Comparison of ENCODE assay signal across 8 cellular contexts in the genomic region with DNA sequence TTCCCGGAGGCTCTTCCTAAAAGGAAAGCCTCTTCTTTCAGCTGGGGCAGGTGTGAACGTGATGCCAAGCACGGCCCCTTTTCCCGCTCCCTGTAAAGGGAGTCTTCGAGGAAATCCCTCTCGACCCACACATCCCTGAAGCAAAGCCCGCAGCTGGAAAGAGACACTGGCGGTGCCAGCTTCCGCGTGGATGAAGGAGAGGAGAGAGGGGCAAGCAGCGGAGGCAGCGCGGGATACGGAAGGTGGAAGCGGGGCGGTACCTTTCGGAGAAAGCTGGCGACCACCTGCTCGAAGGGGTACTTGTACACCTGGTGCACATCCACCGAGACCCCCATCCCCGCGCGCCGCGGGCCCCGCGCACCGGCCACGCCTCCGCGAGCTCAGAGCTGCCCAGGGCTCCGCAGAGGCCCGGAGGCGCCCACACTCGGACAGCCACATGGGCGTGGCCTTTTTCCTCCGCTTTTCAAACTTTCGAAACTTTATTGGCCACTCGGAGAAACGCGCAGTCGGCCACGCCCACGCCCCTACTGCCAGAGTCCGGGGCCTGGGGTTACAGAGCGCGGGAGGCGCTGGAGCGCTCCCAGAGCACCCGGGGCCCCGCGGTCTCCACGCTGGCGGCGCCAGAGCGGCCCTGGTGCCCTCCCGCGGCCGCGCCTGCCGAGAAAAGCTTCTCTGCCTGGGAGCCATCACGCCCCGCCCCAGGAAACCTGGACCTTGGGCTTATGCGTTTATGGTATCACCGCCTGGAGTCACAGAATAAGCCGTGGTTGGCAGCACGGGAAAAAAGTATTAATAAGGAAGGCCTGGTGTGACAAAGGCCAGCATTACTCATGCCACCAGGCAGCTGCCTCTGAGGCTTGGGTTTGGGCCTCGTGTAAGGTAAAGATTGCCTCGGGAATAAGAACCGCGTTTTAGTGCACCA. TPM values are rescaled to one million over a fixed set of nuclear protein-coding genes. Genes with fewer than 3 reads are reported as not detected.
DNase-seq lines count a peak whose midpoint lies in the region; ATAC-seq and TF ChIP-seq lines count a peak whose summit lies in the region.

A gene (minus strand): TSS at position 426 of the 922 bp plus-strand sequence. CDS start 91 bp downstream, at position 335.

- peak within 1 kb of the TSS; percentile 82 for H3K4me3 ChIP-seq in GM23248
- peak within 1 kb of the TSS; percentile 61 for H3K4me3 ChIP-seq in urinary bladder (ENCODE audit: low read depth, low read length)

- peak within 1 kb of the TSS; percentile 80 for H3K4me2 ChIP-seq in GM23248 (ENCODE audit: unreplicated experiment)

- no peaks in the 10 kb centered on the region for H3K79me2 ChIP-seq in GM23248 (ENCODE audit: insufficient read depth)

- WGBS in GM23248 (ENCODE audit: low coverage in 1 of 2, low lambda C conversion rate in 2 of 2, missing lambda C conversion rate in 2 of 2), 2 experiments = 1% methylated on average over 65 to 71 of the region's 71 CpGs
- under 1% methylated on average over 71 of the region's 71 CpGs for WGBS in urinary bladder

- H2AFZ ChIP-seq in GM23248 = peak within 1 kb of the TSS; percentile 94

- H3F3A ChIP-seq in GM23248 (ENCODE audit: insufficient read depth) = peaks cover 6% of the 10 kb centered on the region

- H4K20me1 ChIP-seq in GM23248 (ENCODE audit: insufficient read depth) = no peaks in the 10 kb centered on the region; the same call in 1 of the 2 replicates

- H3K27me3 ChIP-seq in GM23248 (replicated peaks; ENCODE audit: insufficient read depth) = no peaks in the 10 kb centered on the region

- H3K9ac ChIP-seq in GM23248 = peak within 1 kb of the TSS; percentile 82

- TF ChIP-seq RAD21 in Ishikawa (IDR thresholded peaks at IDR 0.05; ENCODE audit: low read depth) = peak; percentile 8; the same call in 1 of the 2 replicates

- peaks cover 5% of the 10 kb centered on the region; the same call in 1 of the 2 replicates for H3K4me1 ChIP-seq in GM23248 (ENCODE audit: insufficient read depth)
- peaks cover 1% of the 10 kb centered on the region for H3K4me1 ChIP-seq in urinary bladder (ENCODE audit: insufficient read depth)

- in situ Hi-C loops in GM23248 (cut with MboI) = no loop called here

- peak; percentile 95 for DNase-seq in EL
- peak; percentile 95 for DNase-seq in GM23248
- DNase-seq in amygdala (lab: John Stamatoyannopoulos, UW) = peak in 53 of 56 donors; percentile 15 to 83 (median 56)
- DNase-seq in left ventricle myocardium superior = peak; percentile 94
- peak; percentile 67 for DNase-seq in pons (ENCODE audit: low spot score)

- H3K27ac ChIP-seq in GM23248 (peak within 1 kb of the TSS; percentile 32), urinary bladder (ENCODE audit: low read depth) (peak within 1 kb of the TSS; percentile 27)

- ATAC-seq in SK-N-SH treated with all-trans-retinoic acid at 6 μM for 48 hours (peak; percentile 95), left ventricle myocardium superior (peak; percentile 95)

- H3K36me3 ChIP-seq in GM23248 (ENCODE audit: low read depth) (no peaks in the 10 kb centered on the region), urinary bladder (ENCODE audit: insufficient read depth) (no peaks in the 10 kb centered on the region)

- intact Hi-C loops in left ventricle myocardium superior (cut with micrococcal nuclease) = loop anchor here (5.0 kb wide), 1 partner anchor 212 kb away; no protein-coding TSS in a partner anchor

- no peak for TF ChIP-seq EP300 in Ishikawa (IDR thresholded peaks at IDR 0.05; ENCODE audit: borderline replicate concordance)

- no peaks in the 10 kb centered on the region for H3K9me3 ChIP-seq in GM23248 (ENCODE audit: low read depth)

- H3K9me2 ChIP-seq in GM23248 (ENCODE audit: insufficient read depth) = no peaks in the 10 kb centered on the region

TF ChIP-seq in Ishikawa, 13 proteins besides CTCF, POLR2A, EP300 and RAD21 (continues in another document):
- TF ChIP-seq FOXM1 (IDR thresholded peaks at IDR 0.05; ENCODE audit: borderline replicate concordance, low read depth) (no peak), YY1 (IDR thresholded peaks at IDR 0.05; ENCODE audit: low read depth) (no peak; the same call in 1 of the 2 replicates), TCF12 (IDR thresholded peaks at IDR 0.05; ENCODE audit: low read depth) (0 out of 2 replicates have a peak, but pooled peaks have one; percentile 44), EGR1 (IDR thresholded peaks at IDR 0.05) (peak; percentile 54; the same call in 1 of the 2 replicates), NFIC (IDR thresholded peaks at IDR 0.05) (no peak), CREB1 (IDR thresholded peaks at IDR 0.05; ENCODE audit: low read depth) (no peak), TEAD4 (IDR thresholded peaks at IDR 0.05) (no peak)
- TF ChIP-seq, protein P1, sequence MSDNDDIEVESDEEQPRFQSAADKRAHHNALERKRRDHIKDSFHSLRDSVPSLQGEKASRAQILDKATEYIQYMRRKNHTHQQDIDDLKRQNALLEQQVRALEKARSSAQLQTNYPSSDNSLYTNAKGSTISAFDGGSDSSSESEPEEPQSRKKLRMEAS (IDR thresholded peaks at IDR 0.05) = peak; percentile 61
- TF ChIP-seq, protein P2, sequence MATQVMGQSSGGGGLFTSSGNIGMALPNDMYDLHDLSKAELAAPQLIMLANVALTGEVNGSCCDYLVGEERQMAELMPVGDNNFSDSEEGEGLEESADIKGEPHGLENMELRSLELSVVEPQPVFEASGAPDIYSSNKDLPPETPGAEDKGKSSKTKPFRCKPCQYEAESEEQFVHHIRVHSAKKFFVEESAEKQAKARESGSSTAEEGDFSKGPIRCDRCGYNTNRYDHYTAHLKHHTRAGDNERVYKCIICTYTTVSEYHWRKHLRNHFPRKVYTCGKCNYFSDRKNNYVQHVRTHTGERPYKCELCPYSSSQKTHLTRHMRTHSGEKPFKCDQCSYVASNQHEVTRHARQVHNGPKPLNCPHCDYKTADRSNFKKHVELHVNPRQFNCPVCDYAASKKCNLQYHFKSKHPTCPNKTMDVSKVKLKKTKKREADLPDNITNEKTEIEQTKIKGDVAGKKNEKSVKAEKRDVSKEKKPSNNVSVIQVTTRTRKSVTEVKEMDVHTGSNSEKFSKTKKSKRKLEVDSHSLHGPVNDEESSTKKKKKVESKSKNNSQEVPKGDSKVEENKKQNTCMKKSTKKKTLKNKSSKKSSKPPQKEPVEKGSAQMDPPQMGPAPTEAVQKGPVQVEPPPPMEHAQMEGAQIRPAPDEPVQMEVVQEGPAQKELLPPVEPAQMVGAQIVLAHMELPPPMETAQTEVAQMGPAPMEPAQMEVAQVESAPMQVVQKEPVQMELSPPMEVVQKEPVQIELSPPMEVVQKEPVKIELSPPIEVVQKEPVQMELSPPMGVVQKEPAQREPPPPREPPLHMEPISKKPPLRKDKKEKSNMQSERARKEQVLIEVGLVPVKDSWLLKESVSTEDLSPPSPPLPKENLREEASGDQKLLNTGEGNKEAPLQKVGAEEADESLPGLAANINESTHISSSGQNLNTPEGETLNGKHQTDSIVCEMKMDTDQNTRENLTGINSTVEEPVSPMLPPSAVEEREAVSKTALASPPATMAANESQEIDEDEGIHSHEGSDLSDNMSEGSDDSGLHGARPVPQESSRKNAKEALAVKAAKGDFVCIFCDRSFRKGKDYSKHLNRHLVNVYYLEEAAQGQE (IDR thresholded peaks at IDR 0.05; ENCODE audit: low read depth) = no peak

TF ChIP-seq in SK-N-SH treated with all-trans-retinoic acid at 6 μM for 48 hours, 23 proteins besides CTCF, POLR2A, EP300 and RAD21 (continues in another document):
- no peak for TF ChIP-seq TCF4 (CRISPR knock-in tag; IDR thresholded peaks at IDR 0.05; ENCODE audit: borderline replicate concordance)
- TF ChIP-seq OSR1 (CRISPR knock-in tag; IDR thresholded peaks at IDR 0.05) = no peak
- no peak for TF ChIP-seq ZNF70 (CRISPR knock-in tag; IDR thresholded peaks at IDR 0.05)
- no peak for TF ChIP-seq CSDC2 (CRISPR knock-in tag; IDR thresholded peaks at IDR 0.05)
- TF ChIP-seq, protein P3, sequence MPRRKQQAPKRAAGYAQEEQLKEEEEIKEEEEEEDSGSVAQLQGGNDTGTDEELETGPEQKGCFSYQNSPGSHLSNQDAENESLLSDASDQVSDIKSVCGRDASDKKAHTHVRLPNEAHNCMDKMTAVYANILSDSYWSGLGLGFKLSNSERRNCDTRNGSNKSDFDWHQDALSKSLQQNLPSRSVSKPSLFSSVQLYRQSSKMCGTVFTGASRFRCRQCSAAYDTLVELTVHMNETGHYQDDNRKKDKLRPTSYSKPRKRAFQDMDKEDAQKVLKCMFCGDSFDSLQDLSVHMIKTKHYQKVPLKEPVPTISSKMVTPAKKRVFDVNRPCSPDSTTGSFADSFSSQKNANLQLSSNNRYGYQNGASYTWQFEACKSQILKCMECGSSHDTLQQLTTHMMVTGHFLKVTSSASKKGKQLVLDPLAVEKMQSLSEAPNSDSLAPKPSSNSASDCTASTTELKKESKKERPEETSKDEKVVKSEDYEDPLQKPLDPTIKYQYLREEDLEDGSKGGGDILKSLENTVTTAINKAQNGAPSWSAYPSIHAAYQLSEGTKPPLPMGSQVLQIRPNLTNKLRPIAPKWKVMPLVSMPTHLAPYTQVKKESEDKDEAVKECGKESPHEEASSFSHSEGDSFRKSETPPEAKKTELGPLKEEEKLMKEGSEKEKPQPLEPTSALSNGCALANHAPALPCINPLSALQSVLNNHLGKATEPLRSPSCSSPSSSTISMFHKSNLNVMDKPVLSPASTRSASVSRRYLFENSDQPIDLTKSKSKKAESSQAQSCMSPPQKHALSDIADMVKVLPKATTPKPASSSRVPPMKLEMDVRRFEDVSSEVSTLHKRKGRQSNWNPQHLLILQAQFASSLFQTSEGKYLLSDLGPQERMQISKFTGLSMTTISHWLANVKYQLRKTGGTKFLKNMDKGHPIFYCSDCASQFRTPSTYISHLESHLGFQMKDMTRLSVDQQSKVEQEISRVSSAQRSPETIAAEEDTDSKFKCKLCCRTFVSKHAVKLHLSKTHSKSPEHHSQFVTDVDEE (CRISPR knock-in tag; IDR thresholded peaks at IDR 0.05) = no peak
- TF ChIP-seq ZNF565 (CRISPR knock-in tag; conservative IDR thresholded peaks at IDR 0.05; ENCODE audit: low read depth) = no peak
- TF ChIP-seq RARB (CRISPR knock-in tag; IDR thresholded peaks at IDR 0.05) = no peak
- TF ChIP-seq GLIS3 (CRISPR knock-in tag; IDR thresholded peaks at IDR 0.05) = no peak
- no peak for TF ChIP-seq TOX (CRISPR knock-in tag; IDR thresholded peaks at IDR 0.05; ENCODE audit: borderline replicate concordance)
- no peak for TF ChIP-seq ZFP30 (CRISPR knock-in tag; IDR thresholded peaks at IDR 0.05)
- TF ChIP-seq BACH2 (CRISPR knock-in tag; IDR thresholded peaks at IDR 0.05; ENCODE audit: borderline replicate concordance) = no peak

RNA-seq across cellular contexts. Expression of the gene that starts here (rescaled TPM):
- total RNA-seq in GM23248 (2014; rRNA removed; shearing (Covaris generic)) = 0.76 and 7.0 TPM in 2 replicates
- polyA plus RNA-seq in GM23248 (2016; fragmentation: Nextera tagmentation; extraction: Ambion mirVana) (7.4 and 7.7 TPM in 2 replicates), urinary bladder (4.1 TPM)
- total RNA-seq in left ventricle myocardium superior (18.9 TPM), urinary bladder (56.8 TPM)

Comparison
In these comparisons a context has a peak if more than half of its experiments do, and no peak if none do; other contexts are left out.
1. Peak in every context shown above with its lines: DNase-seq, ATAC-seq, H3K4me3 ChIP-seq and H3K27ac ChIP-seq.